ENCODE assay signal across 26 cellular contexts in the genomic region with DNA sequence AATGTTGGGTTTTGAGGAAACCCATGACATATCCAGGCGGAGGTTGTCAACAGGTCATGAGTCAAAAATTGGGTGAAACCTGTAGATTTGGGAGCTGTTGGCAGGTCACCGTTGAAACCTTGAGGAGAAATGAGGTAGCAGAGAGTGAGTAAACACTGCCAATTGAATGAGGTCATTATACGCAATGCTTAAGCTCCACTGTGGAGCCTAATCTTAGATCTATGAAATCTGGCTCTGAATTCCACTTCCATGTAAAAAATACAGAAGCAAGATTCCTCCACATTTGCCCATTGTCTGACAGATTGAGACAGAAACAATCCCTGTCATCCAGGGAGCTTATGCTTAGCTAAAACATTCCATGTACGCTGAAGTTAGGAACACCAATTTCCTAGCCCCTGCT.
DNase-seq lines count a peak whose midpoint lies in the region; ATAC-seq and TF ChIP-seq lines count a peak whose summit lies in the region.
"Had no signal": no experiment of that assay in that cellular context is flagged by ENCODE, and none has a peak within 500 bp of the region (broad histone marks: within the 10 kb centered on the region; RNA-seq: fewer than 3 reads in every experiment).

No MANE protein-coding gene starts in this region.

- TF ChIP-seq CTCF in mammary epithelial cell (conservative IDR thresholded peaks at IDR 0.05 in 1 of 2, IDR thresholded peaks at IDR 0.05 in 1 of 2; ENCODE audit: extremely low read depth in 1 of 2, insufficient read depth in 1 of 2, low read depth in 1 of 2, low read length in 2 of 2) (no peak), MCF 10A (IDR thresholded peaks at IDR 0.05; ENCODE audit: unreplicated experiment) (no peak), fibroblast of the aortic adventitia (IDR thresholded peaks at IDR 0.05; ENCODE audit: insufficient read depth, low read length) (no peak)

- no peak overlapping the region for H3K4me2 ChIP-seq in mammary epithelial cell (ENCODE audit: insufficient read depth, low read depth, low read length)

- H3K4me3 ChIP-seq in mammary epithelial cell (replicated peaks in 1 of 3; ENCODE audit: insufficient read depth in 1 of 3, low read depth in 2 of 3, low read length in 3 of 3) (no peak overlapping the region), fibroblast of the aortic adventitia (ENCODE audit: low read depth, low read length) (no peak overlapping the region)
- H3K4me3 ChIP-seq: GM12878, pancreas had no signal

- BruUV-seq in mammary epithelial cell (replicated peaks; lab: Mats Ljungman, UMichigan) (no TSS peak), MCF 10A (replicated peaks; lab: Mats Ljungman, UMichigan) (no TSS peak)

- H3K79me2 ChIP-seq in mammary epithelial cell (ENCODE audit: insufficient read depth, low read length): no peaks in the 10 kb centered on the region

- H3K4me1 ChIP-seq in mammary epithelial cell (ENCODE audit: insufficient read depth, low read length): peaks cover 17% of the 10 kb centered on the region
- H3K4me1 ChIP-seq: pancreas had no signal

- 90% methylated on average over 4 of the region's 4 CpGs for WGBS in mammary epithelial cell (ENCODE audit: low coverage, missing lambda C conversion rate)

- no peaks in the 10 kb centered on the region for H4K20me1 ChIP-seq in mammary epithelial cell (ENCODE audit: insufficient read depth, low read length)

- peaks cover 16% of the 10 kb centered on the region for H3K9me3 Mint-ChIP-seq in MCF 10A (ENCODE audit: unreplicated experiment)
- peaks cover 6% of the 10 kb centered on the region for H3K9me3 Mint-ChIP-seq in activated T-helper 17 cell treated with anti-CD3 and anti-CD28 coated beads, Interleukin-2, amount 50 U/mL, for 72 hours

- peaks cover 11% of the 10 kb centered on the region for H3K4me1 Mint-ChIP-seq in MCF 10A (ENCODE audit: insufficient read depth, unreplicated experiment)
- H3K4me1 Mint-ChIP-seq in activated T-helper 17 cell treated with anti-CD3 and anti-CD28 coated beads, Interleukin-2, amount 50 U/mL, for 72 hours: no peaks in the 10 kb centered on the region
- H3K4me1 Mint-ChIP-seq: immature natural killer cell, T-helper 17 cell had no signal

- dilution Hi-C loops in mammary epithelial cell (cut with HindIII; ENCODE audit: low sequenced_read_pairs): no loop called here

- H3K27ac Mint-ChIP-seq in MCF 10A (ENCODE audit: low read depth, unreplicated experiment): no peak overlapping the region
- no peak overlapping the region for H3K27ac Mint-ChIP-seq in activated T-helper 17 cell treated with anti-CD3 and anti-CD28 coated beads, Interleukin-2, amount 50 U/mL, for 72 hours
- H3K27ac Mint-ChIP-seq: activated CD4-positive, alpha-beta memory T cell treated with anti-CD3 and anti-CD28 coated beads for 36 hours; activated T-cell treated with anti-CD3 and anti-CD28 coated beads, Interleukin-2, amount 50 U/mL, for 72 hours; CD4-positive, alpha-beta T cell; H9; immature natural killer cell; T-helper 17 cell had no signal

- intact Hi-C loops in mammary epithelial cell (cut with micrococcal nuclease): no loop called here
- intact Hi-C loops in MCF 10A (cut with micrococcal nuclease): no loop called here

- H3K9me3 ChIP-seq in mammary epithelial cell (replicated peaks; ENCODE audit: insufficient read depth, low read length): peaks cover 7% of the 10 kb centered on the region

- DNase-seq in mammary epithelial cell (no peak), MCF 10A (ENCODE audit: unreplicated experiment) (no peak), fibroblast of the aortic adventitia (ENCODE audit: low read depth) (peak; percentile 66), globus pallidus (ENCODE audit: low spot score) (no peak)
- DNase-seq: activated CD4-positive, alpha-beta memory T cell treated with anti-CD3 and anti-CD28 coated beads for 36 hours; activated CD4-positive, CD25-positive, alpha-beta regulatory T cell treated with anti-CD3 and anti-CD28 coated beads, Interleukin-2, amount 50 U/mL, for 72 hours; activated naive CD4-positive, alpha-beta T cell treated with Interleukin-2 at 50 U/mL for 16 hours; activated T-cell treated with anti-CD3 and anti-CD28 coated beads, Interleukin-2, amount 50 U/mL, for 72 hours; CD4-positive, alpha-beta T cell; H9; immature natural killer cell; Kasumi-1; NCI-H1694; NCI-H2171; NCI-H510A; pancreas; small intestine; stimulated activated CD4-positive, alpha-beta T cell treated with anti-CD3 and anti-CD28 coated beads, Interleukin-1b, Interleukin-23, amount 100 ng/mL, for 48 hours; stimulated activated naive CD8-positive, alpha-beta T cell treated with anti-CD3 and anti-CD28 coated beads, Interleukin-15, Interleukin-2, amounts not matched to agents 100 U/mL and 50 U/mL, for 24 hours; T-helper 17 cell had no signal

- in situ Hi-C loops in mammary epithelial cell (cut with MboI; ENCODE audit: low sequenced_read_pairs in 2 of 2): no loop called here

- POLR2A ChIA-PET in MCF 10A (lab: Yijun Ruan, JAX): no interaction called here

- H2AFZ ChIP-seq in mammary epithelial cell (ENCODE audit: low read depth, low read length): peak overlapping the region; percentile 17

- no peak overlapping the region for H3K4me3 Mint-ChIP-seq in MCF 10A (ENCODE audit: unreplicated experiment)
- H3K4me3 Mint-ChIP-seq in activated T-helper 17 cell treated with anti-CD3 and anti-CD28 coated beads, Interleukin-2, amount 50 U/mL, for 72 hours: no peak overlapping the region
- H3K4me3 Mint-ChIP-seq: activated CD4-positive, alpha-beta memory T cell treated with anti-CD3 and anti-CD28 coated beads for 36 hours; activated T-cell treated with anti-CD3 and anti-CD28 coated beads, Interleukin-2, amount 50 U/mL, for 72 hours; CD4-positive, alpha-beta T cell; H9; immature natural killer cell; neural crest cell; T-helper 17 cell had no signal

- no peaks in the 10 kb centered on the region for H3K27me3 ChIP-seq in mammary epithelial cell (ENCODE audit: insufficient read depth, low read length)
- H3K27me3 ChIP-seq: pancreas had no signal

- CTCF ChIA-PET in mammary epithelial cell (lab: Charles Lee; ENCODE audit: low non-redundant PET): no interaction called here
- CTCF ChIA-PET in MCF 10A (lab: Yijun Ruan, JAX): interaction anchor here (1.0 to 1.3 kb wide), 2 partner anchors 10 to 91 kb away, joined by 3 to 5 read pairs; no protein-coding TSS in a partner anchor

- no peaks in the 10 kb centered on the region for H3K36me3 Mint-ChIP-seq in MCF 10A (ENCODE audit: insufficient read depth, unreplicated experiment)
- no peaks in the 10 kb centered on the region for H3K36me3 Mint-ChIP-seq in activated T-helper 17 cell treated with anti-CD3 and anti-CD28 coated beads, Interleukin-2, amount 50 U/mL, for 72 hours (ENCODE audit: low read depth)
- H3K36me3 Mint-ChIP-seq: immature natural killer cell had no signal

- peak; percentile 29 for ATAC-seq in activated T-helper 17 cell treated with anti-CD3 and anti-CD28 coated beads, Interleukin-2, amount 50 U/mL, for 72 hours (replicated peaks)
- ATAC-seq in GM21423 (IDR thresholded peaks at IDR 0.05; ENCODE audit: unreplicated experiment) (no peak), HG03159 (IDR thresholded peaks at IDR 0.05; ENCODE audit: unreplicated experiment) (no peak), HG02798 (IDR thresholded peaks at IDR 0.05; ENCODE audit: poor library complexity, unreplicated experiment) (no peak)
- ATAC-seq: activated T-cell treated with anti-CD3 and anti-CD28 coated beads, Interleukin-2, amount 50 U/mL, for 72 hours; GM12878; stimulated activated naive CD8-positive, alpha-beta T cell treated with anti-CD3 and anti-CD28 coated beads, Interleukin-15, Interleukin-2, amounts not matched to agents 100 U/mL and 50 U/mL, for 24 hours; T-helper 17 cell had no signal

- peak overlapping the region; percentile 59 for H3K27ac ChIP-seq in mammary epithelial cell (ENCODE audit: insufficient read depth, low read depth, low read length)
- H3K27ac ChIP-seq: pancreas had no signal

- H3K36me3 ChIP-seq in mammary epithelial cell (ENCODE audit: insufficient read depth, low read length): no peaks in the 10 kb centered on the region
- H3K36me3 ChIP-seq: pancreas had no signal

- H3K27me3 Mint-ChIP-seq in MCF 10A (ENCODE audit: insufficient read depth, unreplicated experiment): no peaks in the 10 kb centered on the region
- peaks cover 4% of the 10 kb centered on the region for H3K27me3 Mint-ChIP-seq in activated T-helper 17 cell treated with anti-CD3 and anti-CD28 coated beads, Interleukin-2, amount 50 U/mL, for 72 hours

- no peak overlapping the region for H3K9ac ChIP-seq in mammary epithelial cell (ENCODE audit: insufficient read depth, low read length)
